ENCODE assay signal across 9 cellular contexts in genomic region chr1:226223157-226223785, GRCh38. TPM values are rescaled to one million over a fixed set of nuclear protein-coding genes. Genes with fewer than 3 reads are reported as not detected.
DNase-seq lines count a peak whose midpoint lies in the region; ATAC-seq and TF ChIP-seq lines count a peak whose summit lies in the region.
"Had no signal": no experiment of that assay in that cellular context is flagged by ENCODE, and none has a peak within 500 bp of the region (broad histone marks: within the 10 kb centered on the region; RNA-seq: fewer than 3 reads in every experiment).

TSS of gene MIXL1 (plus strand) at chr1:226223664. CDS start at chr1:226223682, 18 bp downstream.

- intact Hi-C loops in lower lobe of right lung (cut with DNase I), result no loop called here

- H3K9me3 ChIP-seq in BE2C, result no peaks in the 10 kb centered on the region
- H3K9me3 ChIP-seq in lower lobe of right lung, result no peaks in the 10 kb centered on the region
- H3K9me3 ChIP-seq: neutrophil had no signal

- no peak for TF ChIP-seq CTCF in BE2C (IDR thresholded peaks at IDR 0.05; ENCODE audit: low read depth, low read length)
- TF ChIP-seq CTCF in astrocyte of the cerebellum (IDR thresholded peaks at IDR 0.05; ENCODE audit: low read depth, low read length, missing control alignments), result no peak
- TF ChIP-seq CTCF in lower lobe of right lung (IDR thresholded peaks at IDR 0.05), result no peak

- in situ Hi-C loops in astrocyte of the cerebellum (cut with HindIII; ENCODE audit: low sequenced_read_pairs), result no loop called here

- peaks cover 5% of the 10 kb centered on the region; the same call in 1 of the 2 replicates for H3K27me3 ChIP-seq in BE2C
- H3K27me3 ChIP-seq in lower lobe of right lung (ENCODE audit: low read depth), result peaks cover 23% of the 10 kb centered on the region

- H3K27ac ChIP-seq in lower lobe of right lung, result no peak within 1 kb of the TSS
- H3K27ac ChIP-seq: neutrophil had no signal

- ATAC-seq in GM18907 (IDR thresholded peaks at IDR 0.05; ENCODE audit: unreplicated experiment) (peak; percentile 36), HG03135 (IDR thresholded peaks at IDR 0.05; ENCODE audit: unreplicated experiment) (peak; percentile 16), lower lobe of right lung (peak; percentile 25 to 51), HG02970 (IDR thresholded peaks at IDR 0.05; ENCODE audit: low FRiP score, unreplicated experiment) (no peak)

- no peaks in the 10 kb centered on the region for H3K36me3 ChIP-seq in BE2C
- no peaks in the 10 kb centered on the region for H3K36me3 ChIP-seq in lower lobe of right lung
- H3K36me3 ChIP-seq: neutrophil had no signal

- H3K4me1 ChIP-seq in BE2C (no peaks in the 10 kb centered on the region), lower lobe of right lung (peaks cover 4% of the 10 kb centered on the region)

- peak; percentile 27 for DNase-seq in BE2C
- DNase-seq in astrocyte of the cerebellum (ENCODE audit: low read depth), result no peak
- no peak for DNase-seq in lower lobe of right lung
- no peak for DNase-seq in stimulated activated CD8-positive, alpha-beta memory T cell treated with anti-CD3 and anti-CD28 coated beads, Interleukin-4, amount 100 ng/mL, for 48 hours
- no peak for DNase-seq in T1000 (lab: John Stamatoyannopoulos, UW)

- H3K4me3 ChIP-seq in BE2C (ENCODE audit: low read depth, low read length) (peak within 1 kb of the TSS; percentile 63), astrocyte of the cerebellum (ENCODE audit: low read depth, low read length) (peak within 1 kb of the TSS; percentile 49), lower lobe of right lung (peak within 1 kb of the TSS; percentile 51)

RNA-seq across cellular contexts. Expression of gene MIXL1, which starts in this region (rescaled TPM):
- not detected for polyA plus RNA-seq in BE2C (2012; ENCODE audit: insufficient read depth, insufficient read length, low read depth)
- total RNA-seq in lower lobe of right lung, result 0.38 TPM

Comparison
In these comparisons a context has a peak if more than half of its experiments do, and no peak if none do; other contexts are left out.
1. Peak in ATAC-seq and H3K4me3 ChIP-seq in lower lobe of right lung; RNA of the gene not detected or under 1 TPM.